In genomic region chr3:112143251-112143650, GRCh38 we compare ENCODE assay signal across 16 cellular contexts. TPM values are rescaled to one million over a fixed set of nuclear protein-coding genes. Genes with fewer than 3 reads are reported as not detected.
A peak's percentile ranks its signal among the peaks of the same experiment; 100 is the strongest.
DNase-seq lines count a peak whose midpoint lies in the region; ATAC-seq lines count a peak whose summit lies in the region.
"Had no signal": no experiment of that assay in that cellular context is flagged by ENCODE, and none has a peak within 500 bp of the region (broad histone marks: within the 10 kb centered on the region; RNA-seq: fewer than 3 reads in every experiment).

No MANE protein-coding gene starts in this region.

- H3K36me3 Mint-ChIP-seq in activated naive CD4-positive, alpha-beta T cell treated with anti-CD3 and anti-CD28 coated beads for 36 hours (ENCODE audit: low read depth), result peaks cover 16% of the 10 kb centered on the region
- H3K36me3 Mint-ChIP-seq in activated naive CD4-positive, alpha-beta T cell treated with anti-CD3 and anti-CD28 coated beads, Interleukin-2, amount 10 ng/mL, durations not matched to agents 7 days and 5 days, result peaks cover 10% of the 10 kb centered on the region
- H3K36me3 Mint-ChIP-seq in activated T-helper 2 cell treated with anti-CD3 and anti-CD28 coated beads, Interferon-gamma antibody, Interleukin-2, Interleukin-4, amounts not matched to agents 10 μg/mL and 5 μg/mL and 100 μg/mL, durations not matched to agents 14 hours and 24 hours and 36 hours (ENCODE audit: low read depth), result peaks cover 4% of the 10 kb centered on the region
- H3K36me3 Mint-ChIP-seq in stimulated activated naive B cell treated with anti-CD40 and anti-IgM and Interleukin-4, amounts not matched to agents 10 μg/mL and 1 μg/mL and 100 μg/mL, for 72 hours, result peaks cover 6 to 17% of the 10 kb centered on the region in 2 donors
- H3K36me3 Mint-ChIP-seq: stimulated activated memory B cell treated with anti-CD40 and anti-IgM and Interleukin-4, amounts not matched to agents 10 μg/mL and 1 μg/mL and 100 μg/mL, for 72 hours had no signal

- H3K27me3 Mint-ChIP-seq in activated naive CD4-positive, alpha-beta T cell treated with anti-CD3 and anti-CD28 coated beads for 36 hours (ENCODE audit: low read depth), result no peaks in the 10 kb centered on the region
- H3K27me3 Mint-ChIP-seq in activated naive CD4-positive, alpha-beta T cell treated with anti-CD3 and anti-CD28 coated beads, Interleukin-2, amount 10 ng/mL, durations not matched to agents 7 days and 5 days, result no peaks in the 10 kb centered on the region
- H3K27me3 Mint-ChIP-seq in activated T-helper 2 cell treated with anti-CD3 and anti-CD28 coated beads, Interferon-gamma antibody, Interleukin-2, Interleukin-4, amounts not matched to agents 10 μg/mL and 5 μg/mL and 100 μg/mL, durations not matched to agents 14 hours and 24 hours and 36 hours (ENCODE audit: low read depth), result no peaks in the 10 kb centered on the region
- H3K27me3 Mint-ChIP-seq in stimulated activated naive B cell treated with anti-CD40 and anti-IgM and Interleukin-4, amounts not matched to agents 10 μg/mL and 1 μg/mL and 100 μg/mL, for 72 hours, result no peaks in the 10 kb centered on the region
- H3K27me3 Mint-ChIP-seq: stimulated activated memory B cell treated with anti-CD40 and anti-IgM and Interleukin-4, amounts not matched to agents 10 μg/mL and 1 μg/mL and 100 μg/mL, for 72 hours had no signal

- H3K27ac Mint-ChIP-seq in activated naive CD4-positive, alpha-beta T cell treated with anti-CD3 and anti-CD28 coated beads for 36 hours, result peak overlapping the region; percentile 48
- no peak overlapping the region for H3K27ac Mint-ChIP-seq in activated naive CD4-positive, alpha-beta T cell treated with anti-CD3 and anti-CD28 coated beads, Interleukin-2, amount 10 ng/mL, durations not matched to agents 7 days and 5 days
- peak overlapping the region; percentile 1 for H3K27ac Mint-ChIP-seq in activated T-helper 2 cell treated with anti-CD3 and anti-CD28 coated beads, Interferon-gamma antibody, Interleukin-2, Interleukin-4, amounts not matched to agents 10 μg/mL and 5 μg/mL and 100 μg/mL, durations not matched to agents 14 hours and 24 hours and 36 hours
- no peak overlapping the region for H3K27ac Mint-ChIP-seq in stimulated activated naive B cell treated with anti-CD40 and anti-IgM and Interleukin-4, amounts not matched to agents 10 μg/mL and 1 μg/mL and 100 μg/mL, for 72 hours
- H3K27ac Mint-ChIP-seq: natural killer cell; stimulated activated memory B cell treated with anti-CD40 and anti-IgM and Interleukin-4, amounts not matched to agents 10 μg/mL and 1 μg/mL and 100 μg/mL, for 72 hours had no signal

- intact Hi-C loops in activated naive CD4-positive, alpha-beta T cell treated with anti-CD3 and anti-CD28 coated beads for 36 hours (cut with micrococcal nuclease), result loop anchor here (1.0 to 5.0 kb wide), 3 partner anchors 10 to 534 kb away; partner anchors contain the start of gene GCSAM
- intact Hi-C loops in activated T-helper 2 cell treated with anti-CD3 and anti-CD28 coated beads, Interferon-gamma antibody, Interleukin-2, Interleukin-4, amounts not matched to agents 10 μg/mL and 5 μg/mL and 100 μg/mL, durations not matched to agents 14 hours and 24 hours and 36 hours (cut with micrococcal nuclease), result no loop called here

- peaks cover 19% of the 10 kb centered on the region for H3K4me1 Mint-ChIP-seq in activated naive CD4-positive, alpha-beta T cell treated with anti-CD3 and anti-CD28 coated beads for 36 hours (ENCODE audit: low read depth)
- H3K4me1 Mint-ChIP-seq in activated naive CD4-positive, alpha-beta T cell treated with anti-CD3 and anti-CD28 coated beads, Interleukin-2, amount 10 ng/mL, durations not matched to agents 7 days and 5 days, result peaks cover 10% of the 10 kb centered on the region
- peaks cover 10% of the 10 kb centered on the region for H3K4me1 Mint-ChIP-seq in activated T-helper 2 cell treated with anti-CD3 and anti-CD28 coated beads, Interferon-gamma antibody, Interleukin-2, Interleukin-4, amounts not matched to agents 10 μg/mL and 5 μg/mL and 100 μg/mL, durations not matched to agents 14 hours and 24 hours and 36 hours (ENCODE audit: low read depth)
- H3K4me1 Mint-ChIP-seq in stimulated activated naive B cell treated with anti-CD40 and anti-IgM and Interleukin-4, amounts not matched to agents 10 μg/mL and 1 μg/mL and 100 μg/mL, for 72 hours, result peaks cover 5 to 9% of the 10 kb centered on the region in 2 donors

- CTCF ChIA-PET in activated naive CD4-positive, alpha-beta T cell treated with anti-CD3 and anti-CD28 coated beads for 36 hours (lab: Charles Lee), result no interaction called here
- CTCF ChIA-PET in activated naive CD4-positive, alpha-beta T cell treated with anti-CD3 and anti-CD28 coated beads, Interleukin-2, amount 10 ng/mL, durations not matched to agents 7 days and 5 days (lab: Charles Lee), result interaction anchor here (1.3 kb wide), 1 partner anchor 32 kb away, joined by 3 read pairs; no protein-coding TSS in a partner anchor

- peak overlapping the region; percentile 36 for H3K4me3 Mint-ChIP-seq in activated naive CD4-positive, alpha-beta T cell treated with anti-CD3 and anti-CD28 coated beads for 36 hours
- no peak overlapping the region for H3K4me3 Mint-ChIP-seq in activated naive CD4-positive, alpha-beta T cell treated with anti-CD3 and anti-CD28 coated beads, Interleukin-2, amount 10 ng/mL, durations not matched to agents 7 days and 5 days
- H3K4me3 Mint-ChIP-seq in activated T-helper 2 cell treated with anti-CD3 and anti-CD28 coated beads, Interferon-gamma antibody, Interleukin-2, Interleukin-4, amounts not matched to agents 10 μg/mL and 5 μg/mL and 100 μg/mL, durations not matched to agents 14 hours and 24 hours and 36 hours (ENCODE audit: low read depth), result peak overlapping the region; percentile 13
- H3K4me3 Mint-ChIP-seq in stimulated activated naive B cell treated with anti-CD40 and anti-IgM and Interleukin-4, amounts not matched to agents 10 μg/mL and 1 μg/mL and 100 μg/mL, for 72 hours, result no peak overlapping the region
- H3K4me3 Mint-ChIP-seq: natural killer cell; stimulated activated memory B cell treated with anti-CD40 and anti-IgM and Interleukin-4, amounts not matched to agents 10 μg/mL and 1 μg/mL and 100 μg/mL, for 72 hours had no signal

- H3K9me3 Mint-ChIP-seq in activated naive CD4-positive, alpha-beta T cell treated with anti-CD3 and anti-CD28 coated beads for 36 hours, result peaks cover 26% of the 10 kb centered on the region
- peaks cover 28% of the 10 kb centered on the region for H3K9me3 Mint-ChIP-seq in activated naive CD4-positive, alpha-beta T cell treated with anti-CD3 and anti-CD28 coated beads, Interleukin-2, amount 10 ng/mL, durations not matched to agents 7 days and 5 days
- peaks cover 37% of the 10 kb centered on the region for H3K9me3 Mint-ChIP-seq in activated T-helper 2 cell treated with anti-CD3 and anti-CD28 coated beads, Interferon-gamma antibody, Interleukin-2, Interleukin-4, amounts not matched to agents 10 μg/mL and 5 μg/mL and 100 μg/mL, durations not matched to agents 14 hours and 24 hours and 36 hours
- H3K9me3 Mint-ChIP-seq in stimulated activated naive B cell treated with anti-CD40 and anti-IgM and Interleukin-4, amounts not matched to agents 10 μg/mL and 1 μg/mL and 100 μg/mL, for 72 hours, result peaks cover 19 to 32% of the 10 kb centered on the region in 2 donors

- peak; percentile 72 for ATAC-seq in HG02981 (IDR thresholded peaks at IDR 0.05; ENCODE audit: unreplicated experiment)
- ATAC-seq in stimulated activated naive B cell treated with anti-CD40 and anti-IgM and Interleukin-4, amounts not matched to agents 10 μg/mL and 1 μg/mL and 100 μg/mL, for 72 hours (replicated peaks), result peak; percentile 44 to 56
- ATAC-seq: stimulated activated memory B cell treated with anti-CD40 and anti-IgM and Interleukin-4, amounts not matched to agents 10 μg/mL and 1 μg/mL and 100 μg/mL, for 72 hours had no signal

- DNase-seq in activated naive CD4-positive, alpha-beta T cell treated with anti-CD3 and anti-CD28 coated beads for 36 hours, result no peak
- DNase-seq in activated naive CD4-positive, alpha-beta T cell treated with anti-CD3 and anti-CD28 coated beads, Interleukin-2, amount 10 ng/mL, durations not matched to agents 7 days and 5 days, result no peak
- no peak for DNase-seq in activated T-helper 2 cell treated with anti-CD3 and anti-CD28 coated beads, Interferon-gamma antibody, Interleukin-2, Interleukin-4, amounts not matched to agents 10 μg/mL and 5 μg/mL and 100 μg/mL, durations not matched to agents 14 hours and 24 hours and 36 hours (ENCODE audit: low spot score)
- no peak for DNase-seq in stimulated activated naive B cell treated with anti-CD40 and anti-IgM and Interleukin-4, amounts not matched to agents 10 μg/mL and 1 μg/mL and 100 μg/mL, for 72 hours
- DNase-seq in cortex of kidney (lab: John Stamatoyannopoulos, UW), result no peak
- no peak for DNase-seq in SIG-M5 (lab: John Stamatoyannopoulos, UW)
- no peak for DNase-seq in NCI-H345 (lab: John Stamatoyannopoulos, UW)
- DNase-seq: DMS79, glutamatergic neuron, MG63, natural killer cell, NCI-H2227 treated with DMSO at 0.1 percent for 48 hours, OCI-M1, retina had no signal

RNA-seq across cellular contexts. Expression of gene GCSAM, which starts 10.2 kb away (rescaled TPM):
- 10 to 100 TPM; 14.5 to 14.6 TPM for total RNA-seq in activated naive CD4-positive, alpha-beta T cell treated with anti-CD3 and anti-CD28 coated beads for 36 hours
- 1.6 and 1.9 TPM in 2 replicates for total RNA-seq in activated T-helper 2 cell treated with anti-CD3 and anti-CD28 coated beads, Interferon-gamma antibody, Interleukin-2, Interleukin-4, amounts not matched to agents 10 μg/mL and 5 μg/mL and 100 μg/mL, durations not matched to agents 14 hours and 24 hours and 36 hours

RNA-seq across cellular contexts. Expression of gene C3orf52, which starts 57.1 kb away (rescaled TPM):
- 1 to 10 TPM; 3.1 to 3.8 TPM for total RNA-seq in activated naive CD4-positive, alpha-beta T cell treated with anti-CD3 and anti-CD28 coated beads for 36 hours
- total RNA-seq in activated T-helper 2 cell treated with anti-CD3 and anti-CD28 coated beads, Interferon-gamma antibody, Interleukin-2, Interleukin-4, amounts not matched to agents 10 μg/mL and 5 μg/mL and 100 μg/mL, durations not matched to agents 14 hours and 24 hours and 36 hours, result 11.7 and 13.3 TPM in 2 replicates

Comparison
In these comparisons a context has a peak if more than half of its experiments do, and no peak if none do; other contexts are left out.
1. H3K27ac Mint-ChIP-seq: peak in activated naive CD4-positive, alpha-beta T cell treated with anti-CD3 and anti-CD28 coated beads for 36 hours (single experiment) and activated T-helper 2 cell treated with anti-CD3 and anti-CD28 coated beads, Interferon-gamma antibody, Interleukin-2, Interleukin-4, amounts not matched to agents 10 μg/mL and 5 μg/mL and 100 μg/mL, durations not matched to agents 14 hours and 24 hours and 36 hours (single experiment); none in activated naive CD4-positive, alpha-beta T cell treated with anti-CD3 and anti-CD28 coated beads, Interleukin-2, amount 10 ng/mL, durations not matched to agents 7 days and 5 days (single experiment) and stimulated activated naive B cell treated with anti-CD40 and anti-IgM and Interleukin-4, amounts not matched to agents 10 μg/mL and 1 μg/mL and 100 μg/mL, for 72 hours (single experiment).
2. H3K4me3 Mint-ChIP-seq: peak in activated naive CD4-positive, alpha-beta T cell treated with anti-CD3 and anti-CD28 coated beads for 36 hours (single experiment) and activated T-helper 2 cell treated with anti-CD3 and anti-CD28 coated beads, Interferon-gamma antibody, Interleukin-2, Interleukin-4, amounts not matched to agents 10 μg/mL and 5 μg/mL and 100 μg/mL, durations not matched to agents 14 hours and 24 hours and 36 hours (single experiment); none in activated naive CD4-positive, alpha-beta T cell treated with anti-CD3 and anti-CD28 coated beads, Interleukin-2, amount 10 ng/mL, durations not matched to agents 7 days and 5 days (single experiment) and stimulated activated naive B cell treated with anti-CD40 and anti-IgM and Interleukin-4, amounts not matched to agents 10 μg/mL and 1 μg/mL and 100 μg/mL, for 72 hours (0 of 2).